Comparison of ENCODE assay signal across 9 cellular contexts in genomic region chr14:51006781-51007211, GRCh38.
DNase-seq lines count a peak whose midpoint lies in the region; ATAC-seq and TF ChIP-seq lines count a peak whose summit lies in the region.
"Had no signal": no experiment of that assay in that cellular context is flagged by ENCODE, and none has a peak within 500 bp of the region (broad histone marks: within the 10 kb centered on the region; RNA-seq: fewer than 3 reads in every experiment).

No MANE protein-coding gene starts in this region.

- CTCF ChIA-PET in activated CD8-positive, alpha-beta memory T cell treated with anti-CD3 and anti-CD28 coated beads, Interleukin-2, amount 10 ng/mL, durations not matched to agents 7 days and 5 days (lab: Charles Lee): no interaction called here

- no peak overlapping the region for H3K4me3 Mint-ChIP-seq in chondrocyte (ENCODE audit: unreplicated experiment)
- H3K4me3 Mint-ChIP-seq in activated CD8-positive, alpha-beta memory T cell treated with anti-CD3 and anti-CD28 coated beads, Interleukin-2, amount 10 ng/mL, durations not matched to agents 7 days and 5 days: no peak overlapping the region

- H3K27ac Mint-ChIP-seq in chondrocyte (ENCODE audit: unreplicated experiment): peak overlapping the region; percentile 97
- no peak overlapping the region for H3K27ac Mint-ChIP-seq in activated CD8-positive, alpha-beta memory T cell treated with anti-CD3 and anti-CD28 coated beads, Interleukin-2, amount 10 ng/mL, durations not matched to agents 7 days and 5 days

- no peak for TF ChIP-seq CTCF in chondrocyte (IDR thresholded peaks at IDR 0.05)

- no peaks in the 10 kb centered on the region for H3K27me3 Mint-ChIP-seq in chondrocyte (ENCODE audit: low read depth)
- peaks cover 10% of the 10 kb centered on the region for H3K27me3 Mint-ChIP-seq in activated CD8-positive, alpha-beta memory T cell treated with anti-CD3 and anti-CD28 coated beads, Interleukin-2, amount 10 ng/mL, durations not matched to agents 7 days and 5 days

- DNase-seq in AML-193 (lab: John Stamatoyannopoulos, UW): peak; percentile 83 to 85
- DNase-seq in NCI-H2227 (lab: John Stamatoyannopoulos, UW; ENCODE audit: unreplicated experiment): peak; percentile 55
- no peak for DNase-seq in chondrocyte (ENCODE audit: low spot score)
- DNase-seq in myocyte (ENCODE audit: low read depth): peak; percentile 99
- DNase-seq in mucosa of gallbladder (ENCODE audit: low spot score): no peak
- DNase-seq in activated CD8-positive, alpha-beta memory T cell treated with anti-CD3 and anti-CD28 coated beads, Interleukin-2, amount 10 ng/mL, durations not matched to agents 7 days and 5 days: no peak
- DNase-seq: stimulated activated CD4-positive, alpha-beta T cell treated with anti-CD3 and anti-CD28 coated beads, Interleukin-4, amount 100 ng/mL, for 24 hours had no signal

- H3K9me3 Mint-ChIP-seq in chondrocyte (ENCODE audit: low read depth): no peaks in the 10 kb centered on the region
- H3K9me3 Mint-ChIP-seq in activated CD8-positive, alpha-beta memory T cell treated with anti-CD3 and anti-CD28 coated beads, Interleukin-2, amount 10 ng/mL, durations not matched to agents 7 days and 5 days (ENCODE audit: low read depth): no peaks in the 10 kb centered on the region

- ATAC-seq in GM19351 (IDR thresholded peaks at IDR 0.05; ENCODE audit: unreplicated experiment) (no peak), GM18519 (IDR thresholded peaks at IDR 0.05; ENCODE audit: low FRiP score, unreplicated experiment) (no peak)
- ATAC-seq in activated CD8-positive, alpha-beta memory T cell treated with anti-CD3 and anti-CD28 coated beads, Interleukin-2, amount 10 ng/mL, durations not matched to agents 7 days and 5 days: no peak

- H3K4me1 Mint-ChIP-seq in chondrocyte (ENCODE audit: low read depth): peaks cover 66% of the 10 kb centered on the region
- H3K4me1 Mint-ChIP-seq in activated CD8-positive, alpha-beta memory T cell treated with anti-CD3 and anti-CD28 coated beads, Interleukin-2, amount 10 ng/mL, durations not matched to agents 7 days and 5 days: no peaks in the 10 kb centered on the region

- H3K36me3 Mint-ChIP-seq in chondrocyte (ENCODE audit: low read depth): peaks cover 7% of the 10 kb centered on the region
- no peaks in the 10 kb centered on the region for H3K36me3 Mint-ChIP-seq in activated CD8-positive, alpha-beta memory T cell treated with anti-CD3 and anti-CD28 coated beads, Interleukin-2, amount 10 ng/mL, durations not matched to agents 7 days and 5 days

Comparison
In these comparisons a context has a peak if more than half of its experiments do, and no peak if none do; other contexts are left out.
1. DNase-seq: peak in AML-193 (2 of 2), NCI-H2227 (single experiment) and myocyte (single experiment); none in chondrocyte (single experiment), mucosa of gallbladder (single experiment) and activated CD8-positive, alpha-beta memory T cell treated with anti-CD3 and anti-CD28 coated beads, Interleukin-2, amount 10 ng/mL, durations not matched to agents 7 days and 5 days (single experiment).